Comparison of ENCODE assay signal across 17 cellular contexts in genomic region chr9:113910036-113910639, GRCh38. TPM values are rescaled to one million over a fixed set of nuclear protein-coding genes. Genes with fewer than 3 reads are reported as not detected.
DNase-seq lines count a peak whose midpoint lies in the region; ATAC-seq and TF ChIP-seq lines count a peak whose summit lies in the region.
"Had no signal": no experiment of that assay in that cellular context is flagged by ENCODE, and none has a peak within 500 bp of the region (broad histone marks: within the 10 kb centered on the region; RNA-seq: fewer than 3 reads in every experiment).

No MANE protein-coding gene starts in this region.

- peaks cover 0 to 9% of the 10 kb centered on the region in 2 donors for H3K4me1 ChIP-seq in duodenal mucosa (ENCODE audit: control insufficient read depth in 1 of 2, insufficient read depth in 2 of 2, low read length in 2 of 2)

- no peaks in the 10 kb centered on the region for H3K9me3 Mint-ChIP-seq in neural crest cell
- H3K9me3 Mint-ChIP-seq: central memory CD8-positive, alpha-beta T cell had no signal

- no peak for TF ChIP-seq POLR2A in GM18505 (IDR thresholded peaks at IDR 0.05; ENCODE audit: borderline replicate concordance, extremely low read depth, insufficient read depth, insufficient read length)

- H3K27ac ChIP-seq in duodenal mucosa (ENCODE audit: low read depth, low read length): peak overlapping the region; percentile 18
- H3K27ac ChIP-seq: foreskin keratinocyte, psoas muscle had no signal

- no peak overlapping the region for H3K9ac ChIP-seq in duodenal mucosa (ENCODE audit: low read depth in 1 of 2, low read length in 2 of 2)

- ATAC-seq in GM18505 (IDR thresholded peaks at IDR 0.05; ENCODE audit: unreplicated experiment): no peak
- no peak for ATAC-seq in GM21447 (IDR thresholded peaks at IDR 0.05; ENCODE audit: unreplicated experiment)
- ATAC-seq: foreskin keratinocyte, mucosa of descending colon, psoas muscle had no signal

- peaks cover 3% of the 10 kb centered on the region for H3K36me3 Mint-ChIP-seq in neural crest cell (ENCODE audit: low read depth)

- H3K27me3 Mint-ChIP-seq in neural crest cell (ENCODE audit: low read depth): no peaks in the 10 kb centered on the region

- peak; percentile 89 for DNase-seq in DMS53 treated with DMSO at 0.1 percent for 48 hours (lab: John Stamatoyannopoulos, UW; ENCODE audit: unreplicated experiment)
- peak; percentile 64 for DNase-seq in NCI-H146 (lab: John Stamatoyannopoulos, UW)
- no peak for DNase-seq in neural crest cell (ENCODE audit: low read depth, low spot score)
- DNase-seq in T-helper 1 cell: no peak
- no peak for DNase-seq in NOMO-1 treated with dmso at 0.1 percent for 144 hours (lab: John Stamatoyannopoulos, UW; ENCODE audit: unreplicated experiment)
- DNase-seq: activated T-cell treated with anti-CD3 and anti-CD28 coated beads, Interleukin-2, amount 50 U/mL, for 1 hour; C1 segment of cervical spinal cord; foreskin keratinocyte; mucosa of descending colon; NCI-H526 treated with DMSO at 0.1 percent for 48 hours; psoas muscle; T-helper 2 cell had no signal

- H3K4me1 Mint-ChIP-seq in neural crest cell: peaks cover 16% of the 10 kb centered on the region
- H3K4me1 Mint-ChIP-seq: central memory CD8-positive, alpha-beta T cell had no signal

- H3K27me3 ChIP-seq in duodenal mucosa (ENCODE audit: control insufficient read depth in 1 of 2, insufficient read depth in 2 of 2, low read length in 2 of 2): no peaks in the 10 kb centered on the region
- H3K27me3 ChIP-seq: foreskin keratinocyte had no signal

- H3K27ac Mint-ChIP-seq in neural crest cell (ENCODE audit: unreplicated experiment): peak overlapping the region; percentile 83

- H3K36me3 ChIP-seq in duodenal mucosa (ENCODE audit: control insufficient read depth in 1 of 2, insufficient read depth in 2 of 2, low read length in 2 of 2): no peaks in the 10 kb centered on the region
- H3K36me3 ChIP-seq: thoracic aorta had no signal

- H3K4me3 ChIP-seq in duodenal mucosa (ENCODE audit: low read depth in 1 of 2, low read length in 2 of 2): no peak overlapping the region
- H3K4me3 ChIP-seq: mucosa of descending colon, psoas muscle, thoracic aorta had no signal

- TF ChIP-seq CTCF in neural crest cell (conservative IDR thresholded peaks at IDR 0.05): no peak

- H3K4me3 Mint-ChIP-seq in neural crest cell: no peak overlapping the region
- H3K4me3 Mint-ChIP-seq: central memory CD8-positive, alpha-beta T cell had no signal

- H3K9me3 ChIP-seq in duodenal mucosa (ENCODE audit: control insufficient read depth in 1 of 2, low read length in 2 of 2): no peaks in the 10 kb centered on the region
- H3K9me3 ChIP-seq: mucosa of descending colon, psoas muscle, thoracic aorta had no signal

RNA-seq across cellular contexts. Expression of gene ZNF618, which starts 34.0 kb away (rescaled TPM):
- total RNA-seq in neural crest cell: 60.8 and 64.2 TPM in 2 replicates

Comparison
In these comparisons a context has a peak if more than half of its experiments do, and no peak if none do; other contexts are left out.
1. DNase-seq: peak in DMS53 treated with DMSO at 0.1 percent for 48 hours (single experiment) and NCI-H146 (single experiment); none in neural crest cell (single experiment), T-helper 1 cell (0 of 5) and NOMO-1 treated with dmso at 0.1 percent for 144 hours (single experiment).